In genomic region chr2:109486711-109487130, GRCh38 we compare ENCODE assay signal across 14 cellular contexts.
"Had no signal": no experiment of that assay in that cellular context is flagged by ENCODE, and none has a peak within 500 bp of the region (broad histone marks: within the 10 kb centered on the region; RNA-seq: fewer than 3 reads in every experiment).

No MANE protein-coding gene starts in this region.

- FAIRE-seq: colon had no signal

- H3K27me3 Mint-ChIP-seq: stimulated activated naive CD8-positive, alpha-beta T cell treated with anti-CD3 and anti-CD28 coated beads, Interleukin-15, Interleukin-2, amounts not matched to agents 100 ng/mL and 50 ng/mL, for 24 hours had no signal

- H3K4me3 Mint-ChIP-seq: nephron progenitor cell; stimulated activated naive CD8-positive, alpha-beta T cell treated with anti-CD3 and anti-CD28 coated beads, Interleukin-15, Interleukin-2, amounts not matched to agents 100 ng/mL and 50 ng/mL, for 24 hours had no signal

- H3K9me3 Mint-ChIP-seq: nephron progenitor cell; stimulated activated naive CD8-positive, alpha-beta T cell treated with anti-CD3 and anti-CD28 coated beads, Interleukin-15, Interleukin-2, amounts not matched to agents 100 ng/mL and 50 ng/mL, for 24 hours had no signal

- H3K27ac Mint-ChIP-seq: stimulated activated naive CD8-positive, alpha-beta T cell treated with anti-CD3 and anti-CD28 coated beads, Interleukin-15, Interleukin-2, amounts not matched to agents 100 ng/mL and 50 ng/mL, for 24 hours had no signal

- H3K9me3 ChIP-seq: adrenal gland, breast epithelium, left lung, ovary, uterus had no signal

- H3K36me3 ChIP-seq: breast epithelium, left lung, ovary, uterus had no signal

- H3K4me1 ChIP-seq: breast epithelium had no signal

- H3K27me3 ChIP-seq: adrenal gland, breast epithelium, left lung, ovary, uterus had no signal

- H3K4me3 ChIP-seq: adrenal gland, breast epithelium, left lung, ovary, uterus had no signal

- DNase-seq: activated CD4-positive, CD25-positive, alpha-beta regulatory T cell; activated naive CD4-positive, alpha-beta T cell treated with anti-CD3 and anti-CD28 coated beads, Interleukin-2, amount 50 U/mL, for 16 hours; activated T-cell treated with anti-CD3 and anti-CD28 coated beads, Interleukin-2, amount 50 U/mL, for 1 hour; adrenal gland; foreskin melanocyte; left lung; nephron progenitor cell; ovary; stimulated activated CD4-positive, alpha-beta T cell treated with anti-CD3 and anti-CD28 coated beads, Interleukin-15, amount 100 ng/mL, for 24 hours; stimulated activated CD4-positive, alpha-beta T cell treated with anti-CD3 and anti-CD28 coated beads, Interleukin-4, amount 100 ng/mL, for 24 hours; uterus had no signal

- H3K27ac ChIP-seq: adrenal gland, breast epithelium, left lung, ovary, uterus had no signal
